Comparison of ENCODE assay signal across 8 cellular contexts in the genomic region with DNA sequence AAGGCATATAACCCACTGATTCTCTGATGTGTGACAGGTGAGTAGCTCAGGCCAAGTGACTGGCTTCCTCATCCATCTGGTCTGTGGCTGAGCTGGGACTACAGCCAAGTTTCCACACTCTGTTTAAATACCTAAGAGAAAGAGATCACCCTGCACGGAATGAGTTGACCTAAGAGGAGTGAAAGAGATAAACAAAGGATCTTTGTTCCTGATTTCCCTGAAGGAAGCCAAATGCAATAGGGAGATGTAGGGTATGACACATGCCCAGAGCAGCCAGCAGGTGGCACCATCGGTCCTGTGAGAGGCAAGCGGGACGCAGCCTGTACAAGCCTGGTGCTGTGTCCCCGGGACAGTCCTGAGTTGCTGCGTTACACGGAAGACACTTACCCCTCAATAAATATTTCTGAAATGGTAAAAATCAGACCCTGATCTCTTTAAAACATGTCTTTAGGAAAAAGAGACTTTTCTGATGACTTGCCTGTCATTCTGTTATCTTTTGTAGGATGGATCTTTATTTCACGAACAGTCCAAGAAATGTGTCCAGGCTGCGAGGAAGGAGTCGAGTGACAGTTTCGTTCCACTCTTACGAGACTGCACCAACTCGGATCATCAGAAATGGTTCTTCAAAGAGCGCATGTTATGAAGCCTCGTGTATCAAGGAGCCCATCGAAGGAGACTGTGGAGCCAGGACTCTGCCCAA. TPM values are rescaled to one million over a fixed set of nuclear protein-coding genes. Genes with fewer than 3 reads are reported as not detected.
DNase-seq lines count a peak whose midpoint lies in the region; ATAC-seq and TF ChIP-seq lines count a peak whose summit lies in the region.

No MANE protein-coding gene starts in this region.

- no peaks in the 10 kb centered on the region for H3K27me3 Mint-ChIP-seq in activated CD4-positive, alpha-beta memory T cell treated with anti-CD3 and anti-CD28 coated beads for 36 hours

- POLR2A ChIA-PET in activated CD4-positive, alpha-beta memory T cell treated with anti-CD3 and anti-CD28 coated beads for 36 hours (lab: Charles Lee) = interaction anchor here (1.0 kb wide), 1 partner anchor 18 kb away, joined by 3 read pairs; no protein-coding TSS in a partner anchor

- intact Hi-C loops in activated CD4-positive, alpha-beta memory T cell treated with anti-CD3 and anti-CD28 coated beads for 36 hours (cut with micrococcal nuclease) = loop anchor here (1.0 kb wide), 2 partner anchors 150 to 292 kb away; no protein-coding TSS in a partner anchor

- DNase-seq in AG10803 (ENCODE audit: low read depth) = peak; percentile 90
- DNase-seq in NCI-H69 (lab: John Stamatoyannopoulos, UW) = peak; percentile 97
- DNase-seq in activated CD4-positive, alpha-beta memory T cell treated with anti-CD3 and anti-CD28 coated beads for 36 hours = peak; percentile 86
- peak; percentile 88 for DNase-seq in ecto neural progenitor cell (ENCODE audit: low spot score)
- DNase-seq in lung microvascular endothelial cell (ENCODE audit: low read depth in 2 of 2) = peak; percentile 90 to 91
- DNase-seq in stimulated activated CD4-positive, alpha-beta T cell treated with anti-CD3 and anti-CD28 coated beads, TNF-alpha, amount 100 ng/mL, for 24 hours (ENCODE audit: low read depth in 3 of 3) = peak; percentile 54 to 75 (median 56)

- peaks cover 10% of the 10 kb centered on the region for H3K4me1 Mint-ChIP-seq in activated CD4-positive, alpha-beta memory T cell treated with anti-CD3 and anti-CD28 coated beads for 36 hours (ENCODE audit: low read depth)

- peaks cover 3% of the 10 kb centered on the region for H3K36me3 Mint-ChIP-seq in activated CD4-positive, alpha-beta memory T cell treated with anti-CD3 and anti-CD28 coated beads for 36 hours

- ATAC-seq in GM18909 (IDR thresholded peaks at IDR 0.05; ENCODE audit: poor library complexity, unreplicated experiment) (peak; percentile 91), HG03378 (IDR thresholded peaks at IDR 0.05; ENCODE audit: unreplicated experiment) (peak; percentile 75)

- TF ChIP-seq CTCF in AG10803 (conservative IDR thresholded peaks at IDR 0.05; ENCODE audit: low read length) = peak; percentile 97

- no peak overlapping the region for H3K27ac Mint-ChIP-seq in activated CD4-positive, alpha-beta memory T cell treated with anti-CD3 and anti-CD28 coated beads for 36 hours

- no peaks in the 10 kb centered on the region for H3K9me3 Mint-ChIP-seq in activated CD4-positive, alpha-beta memory T cell treated with anti-CD3 and anti-CD28 coated beads for 36 hours

- H3K4me3 ChIP-seq in AG10803 (ENCODE audit: low read length) = peak overlapping the region; percentile 12

- no peak overlapping the region for H3K4me3 Mint-ChIP-seq in activated CD4-positive, alpha-beta memory T cell treated with anti-CD3 and anti-CD28 coated beads for 36 hours

- CTCF ChIA-PET in activated CD4-positive, alpha-beta memory T cell treated with anti-CD3 and anti-CD28 coated beads for 36 hours (lab: Charles Lee) = interaction anchor here (0.7 to 5.0 kb wide), 38 partner anchors 9 to 603 kb away, joined by 3 to 65 read pairs (median 4); partner anchors contain the start of gene GALNT12

RNA-seq across cellular contexts. Expression of gene GALNT12, which starts 41.1 kb away (rescaled TPM):
- total RNA-seq in activated CD4-positive, alpha-beta memory T cell treated with anti-CD3 and anti-CD28 coated beads for 36 hours = 1 to 10 TPM; 6.3 to 7.9 TPM
- under 0.01 and 0.22 TPM in 2 replicates for total RNA-seq in lung microvascular endothelial cell

RNA-seq across cellular contexts. Expression of gene ANKS6, which starts 52.2 kb away (rescaled TPM):
- 10 to 100 TPM; 13.0 to 16.0 TPM for total RNA-seq in activated CD4-positive, alpha-beta memory T cell treated with anti-CD3 and anti-CD28 coated beads for 36 hours
- total RNA-seq in lung microvascular endothelial cell = 6.3 and 7.3 TPM in 2 replicates

Comparison
In these comparisons a context has a peak if more than half of its experiments do, and no peak if none do; other contexts are left out.
1. Peak in every context shown above with its lines: DNase-seq, ATAC-seq and H3K4me3 ChIP-seq.